8 cellular contexts compared by ENCODE assay signal in genomic region chr21:33070921-33071877, GRCh38.
DNase-seq lines count a peak whose midpoint lies in the region; ATAC-seq and TF ChIP-seq lines count a peak whose summit lies in the region.

No MANE protein-coding gene starts in this region.

- no peak for TF ChIP-seq CTCF in GM10266 (IDR thresholded peaks at IDR 0.05; ENCODE audit: control insufficient read depth, insufficient read depth, low read depth, missing control alignments)

- intact Hi-C loops in dendritic cell treated with granulocyte-macrophage colony-stimulating factor and Interleukin-4, amounts not matched to agents 40 ng/mL and 50 ng/mL, for 4 days (cut with micrococcal nuclease) = loop anchor here (5.0 to 10.0 kb wide), 2 partner anchors 44 to 54 kb away; partner anchors contain the start of gene OLIG2

- peak overlapping the region; percentile 56 for H3K27ac Mint-ChIP-seq in dendritic cell treated with granulocyte-macrophage colony-stimulating factor and Interleukin-4, amounts not matched to agents 40 ng/mL and 50 ng/mL, for 4 days

- peak overlapping the region; percentile 27 to 46 for H3K4me3 ChIP-seq in mucosa of rectum (ENCODE audit: low read length in 2 of 2)

- peaks cover 52% of the 10 kb centered on the region for H3K4me1 Mint-ChIP-seq in dendritic cell treated with granulocyte-macrophage colony-stimulating factor and Interleukin-4, amounts not matched to agents 40 ng/mL and 50 ng/mL, for 4 days (ENCODE audit: low read depth)

- peaks cover 4 to 5% of the 10 kb centered on the region in 2 donors for H3K4me1 ChIP-seq in mucosa of rectum (ENCODE audit: control insufficient read depth in 2 of 2, insufficient read depth in 2 of 2, low read length in 2 of 2)

- no peaks in the 10 kb centered on the region for H3K9me3 ChIP-seq in mucosa of rectum (ENCODE audit: control insufficient read depth in 2 of 2, low read length in 2 of 2)

- peaks cover 57 to 69% of the 10 kb centered on the region in 2 donors for H3K27me3 ChIP-seq in mucosa of rectum (ENCODE audit: control insufficient read depth in 2 of 2, insufficient read depth in 2 of 2, low read length in 2 of 2)

- H3K4me3 Mint-ChIP-seq in dendritic cell treated with granulocyte-macrophage colony-stimulating factor and Interleukin-4, amounts not matched to agents 40 ng/mL and 50 ng/mL, for 4 days = peak overlapping the region; percentile 79

- no peaks in the 10 kb centered on the region for H3K36me3 ChIP-seq in mucosa of rectum (ENCODE audit: control insufficient read depth in 2 of 2, insufficient read depth in 2 of 2, low read length in 2 of 2)

- H3K9ac ChIP-seq in mucosa of rectum (ENCODE audit: low read depth in 1 of 2, low read length in 2 of 2) = no peak overlapping the region

- H3K27ac ChIP-seq in mucosa of rectum (ENCODE audit: low read depth in 2 of 2, low read length in 2 of 2) = peak overlapping the region in 1 of 2 donors; percentile 38

- DNase-seq in GM10266 (ENCODE audit: extremely low spot score) (peak; percentile 37), NCI-H510A treated with DMSO at 0.1 percent for 48 hours (lab: John Stamatoyannopoulos, UW) (peak; percentile 41), T1000 (lab: John Stamatoyannopoulos, UW) (no peak), NCI-H187 (lab: John Stamatoyannopoulos, UW) (no peak)

- H3K9me3 Mint-ChIP-seq in dendritic cell treated with granulocyte-macrophage colony-stimulating factor and Interleukin-4, amounts not matched to agents 40 ng/mL and 50 ng/mL, for 4 days = no peaks in the 10 kb centered on the region

- no peaks in the 10 kb centered on the region for H3K36me3 Mint-ChIP-seq in dendritic cell treated with granulocyte-macrophage colony-stimulating factor and Interleukin-4, amounts not matched to agents 40 ng/mL and 50 ng/mL, for 4 days (ENCODE audit: low read depth)

- peaks cover 68% of the 10 kb centered on the region for H3K27me3 Mint-ChIP-seq in dendritic cell treated with granulocyte-macrophage colony-stimulating factor and Interleukin-4, amounts not matched to agents 40 ng/mL and 50 ng/mL, for 4 days

- ATAC-seq in GM19455 (IDR thresholded peaks at IDR 0.05; ENCODE audit: unreplicated experiment) (no peak), HG03196 (IDR thresholded peaks at IDR 0.05; ENCODE audit: unreplicated experiment) (no peak)

Comparison
In these comparisons a context has a peak if more than half of its experiments do, and no peak if none do; other contexts are left out.
1. DNase-seq: peak in GM10266 (single experiment) and NCI-H510A treated with DMSO at 0.1 percent for 48 hours (single experiment); none in T1000 (single experiment) and NCI-H187 (0 of 2).